ENCODE assay signal across 8 cellular contexts in the genomic region with DNA sequence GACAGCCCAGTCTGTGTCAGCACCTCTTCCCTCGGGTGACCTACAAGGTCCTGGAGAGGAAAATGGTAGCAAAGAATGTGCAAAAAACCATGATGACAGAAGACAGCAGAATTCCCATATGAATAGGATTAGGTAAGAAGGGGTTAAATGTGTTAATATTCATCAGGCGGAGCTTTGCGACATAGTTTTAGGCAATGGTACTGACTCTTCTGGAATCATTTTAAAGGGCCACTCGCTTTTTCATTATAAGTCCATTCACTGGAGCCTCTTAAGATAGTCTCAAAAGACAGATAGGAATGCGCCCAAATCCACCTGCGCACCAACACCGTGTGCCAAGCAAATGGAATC. TPM values are rescaled to one million over a fixed set of nuclear protein-coding genes. Genes with fewer than 3 reads are reported as not detected.
DNase-seq lines count a peak whose midpoint lies in the region; ATAC-seq and TF ChIP-seq lines count a peak whose summit lies in the region.

No MANE protein-coding gene starts in this region.

- H3K4me1 ChIP-seq in right atrium auricular region (peaks cover 0 to 42% of the 10 kb centered on the region in 2 donors), heart left ventricle (peaks cover 0 to 41% (median 25%) of the 10 kb centered on the region in 12 donors), vagina (peaks cover 90% of the 10 kb centered on the region)

- TF ChIP-seq CTCF in right atrium auricular region (IDR thresholded peaks at IDR 0.05) (no peak), heart left ventricle (IDR thresholded peaks at IDR 0.05) (no peak), fibroblast of mammary gland (conservative IDR thresholded peaks at IDR 0.05; ENCODE audit: control insufficient read depth, insufficient read depth, low read depth, low read length) (no peak), osteocyte (IDR thresholded peaks at IDR 0.05) (no peak), vagina (IDR thresholded peaks at IDR 0.05) (no peak)

- H3K4me3 ChIP-seq in right atrium auricular region (no peak overlapping the region), heart left ventricle (peak overlapping the region in 4 of 12 donors; percentile 13 to 33 (median 18)), fibroblast of mammary gland (ENCODE audit: control insufficient read depth, low read depth, low read length) (peak overlapping the region; percentile 2), vagina (peak overlapping the region; percentile 8 to 22)

- H3K27ac ChIP-seq in right atrium auricular region (peak overlapping the region; percentile 57 to 63), heart left ventricle (peak overlapping the region in 3 of 12 donors; percentile 25 to 74 (median 33)), vagina (peak overlapping the region; percentile 84)

- H3K36me3 ChIP-seq in right atrium auricular region (no peaks in the 10 kb centered on the region), heart left ventricle (no peaks in the 10 kb centered on the region), vagina (no peaks in the 10 kb centered on the region)

- TF ChIP-seq POLR2A in heart left ventricle (IDR thresholded peaks at IDR 0.05) (no peak), vagina (IDR thresholded peaks at IDR 0.05) (no peak)

- H3K4me1 Mint-ChIP-seq in osteocyte (ENCODE audit: unreplicated experiment) = peaks cover 33% of the 10 kb centered on the region

- H3K27me3 ChIP-seq in right atrium auricular region = no peaks in the 10 kb centered on the region
- H3K27me3 ChIP-seq in heart left ventricle = no peaks in the 10 kb centered on the region
- H3K27me3 ChIP-seq in vagina = no peaks in the 10 kb centered on the region

- DNase-seq in right atrium auricular region (ENCODE audit: low spot score) = no peak
- no peak for DNase-seq in heart left ventricle
- DNase-seq in fibroblast of mammary gland (ENCODE audit: low read depth) = peak; percentile 48
- no peak for DNase-seq in osteocyte (ENCODE audit: extremely low spot score, unreplicated experiment)
- no peak for DNase-seq in vagina (ENCODE audit: extremely low spot score in 2 of 2)
- DNase-seq in DMS153 treated with DMSO at 0.1 percent for 48 hours (lab: John Stamatoyannopoulos, UW; ENCODE audit: unreplicated experiment) = no peak
- DNase-seq in COLO829 (ENCODE audit: low spot score) = no peak

- H3K36me3 Mint-ChIP-seq in osteocyte (ENCODE audit: unreplicated experiment) = no peaks in the 10 kb centered on the region

- intact Hi-C loops in heart left ventricle (cut with DNase I) (no loop called here), vagina (cut with DNase I) (no loop called here)

- H3K9me3 ChIP-seq in right atrium auricular region (no peaks in the 10 kb centered on the region), heart left ventricle (no peaks in the 10 kb centered on the region), vagina (no peaks in the 10 kb centered on the region)

- WGBS in heart left ventricle, 4 donors = 51 to 60% (median 58%) methylated on average over 7 of the region's 7 CpGs

- peak overlapping the region; percentile 59 for H3K4me3 Mint-ChIP-seq in osteocyte (ENCODE audit: unreplicated experiment)

- ATAC-seq in heart left ventricle (no peak), HG03442 (IDR thresholded peaks at IDR 0.05; ENCODE audit: unreplicated experiment) (no peak)

- no peaks in the 10 kb centered on the region for H3K9me3 Mint-ChIP-seq in osteocyte (ENCODE audit: unreplicated experiment)

- H3K27me3 Mint-ChIP-seq in osteocyte (ENCODE audit: unreplicated experiment) = no peaks in the 10 kb centered on the region

- peak overlapping the region; percentile 83 for H3K27ac Mint-ChIP-seq in osteocyte (ENCODE audit: unreplicated experiment)

RNA-seq across cellular contexts. Expression of gene DLG5, which starts 38.2 kb away (rescaled TPM):
- total RNA-seq in right atrium auricular region = 10 to 100 TPM; 10.5 to 20.4 TPM
- 10 to 100 TPM in 6 of 9 donors, 1 to 10 TPM in 3; 7.6 to 27.1 (median 13.6) TPM for total RNA-seq in heart left ventricle
- 10 to 100 TPM in 1 of 2 donors, 1 to 10 TPM in 1; 5.2 to 12.8 TPM for polyA plus RNA-seq in heart left ventricle
- total RNA-seq in osteocyte = 69.8 and 72.4 TPM in 2 replicates
- 57.5 TPM for total RNA-seq in vagina

Comparison
In these comparisons a context has a peak if more than half of its experiments do, and no peak if none do; other contexts are left out.
1. H3K4me3 ChIP-seq: peak in fibroblast of mammary gland (single experiment) and vagina (2 of 2); none in right atrium auricular region (0 of 2).